ENCODE assay signal across 20 cellular contexts in genomic region chr16:56708821-56709685, GRCh38. TPM values are rescaled to one million over a fixed set of nuclear protein-coding genes. Genes with fewer than 3 reads are reported as not detected.
DNase-seq lines count a peak whose midpoint lies in the region; ATAC-seq, FAIRE-seq and TF ChIP-seq lines count a peak whose summit lies in the region.
"Had no signal": no experiment of that assay in that cellular context is flagged by ENCODE, and none has a peak within 500 bp of the region (broad histone marks: within the 10 kb centered on the region; RNA-seq: fewer than 3 reads in every experiment).

No MANE protein-coding gene starts in this region.

- H3K79me2 ChIP-seq in OCI-LY3 (ENCODE audit: low read length) = no peaks in the 10 kb centered on the region

- POLR2A ChIA-PET in activated CD4-positive, alpha-beta memory T cell treated with anti-CD3 and anti-CD28 coated beads, Interleukin-2, amount 10 ng/mL, durations not matched to agents 7 days and 5 days (lab: Charles Lee) = interaction anchor here (1.3 to 1.7 kb wide), 4 partner anchors 12 to 258 kb away, joined by 3 to 7 read pairs (median 4); partner anchors contain the start of genes MT1X, NUDT21 and OGFOD1
- POLR2A ChIA-PET in activated CD4-positive, alpha-beta memory T cell treated with anti-CD3 and anti-CD28 coated beads for 36 hours (lab: Charles Lee) = no interaction called here

- H3K27ac ChIP-seq in OCI-LY3 (ENCODE audit: low read length) (no peak overlapping the region), small intestine (ENCODE audit: low read depth in 1 of 2, low read length in 1 of 2) (peak overlapping the region; percentile 7 to 72)
- H3K27ac ChIP-seq: pancreas, RWPE1 had no signal

- H2AFZ ChIP-seq in OCI-LY3 (ENCODE audit: low read depth, low read length) = 0 out of 2 replicates have a peak overlapping the region, but pooled peaks have one; percentile 1

- TF ChIP-seq CTCF in OCI-LY3 (IDR thresholded peaks at IDR 0.05; ENCODE audit: low read depth, low read length) = no peak

- H3K27me3 ChIP-seq in OCI-LY3 (ENCODE audit: low read depth, low read length) = peaks cover 9% of the 10 kb centered on the region
- no peaks in the 10 kb centered on the region for H3K27me3 ChIP-seq in small intestine (ENCODE audit: control insufficient read depth in 2 of 2, insufficient read depth in 2 of 2, low read length in 2 of 2)
- H3K27me3 ChIP-seq: pancreas had no signal

- H3K36me3 ChIP-seq in OCI-LY3 (replicated peaks; ENCODE audit: low read depth, low read length) (no peaks in the 10 kb centered on the region), small intestine (ENCODE audit: control insufficient read depth in 2 of 2, insufficient read depth in 2 of 2, low read length in 2 of 2) (no peaks in the 10 kb centered on the region)
- H3K36me3 ChIP-seq: pancreas had no signal

- CTCF ChIA-PET in activated CD4-positive, alpha-beta memory T cell treated with anti-CD3 and anti-CD28 coated beads, Interleukin-2, amount 10 ng/mL, durations not matched to agents 7 days and 5 days (lab: Charles Lee) = interaction anchor here (0.6 to 1.6 kb wide), 4 partner anchors 11 to 1149 kb away, joined by 3 to 4 read pairs (median 4); no protein-coding TSS in a partner anchor
- CTCF ChIA-PET in activated CD4-positive, alpha-beta memory T cell treated with anti-CD3 and anti-CD28 coated beads for 36 hours (lab: Charles Lee) = interaction anchor here (1.6 kb wide), 1 partner anchor 133 kb away, joined by 4 read pairs; no protein-coding TSS in a partner anchor

- no peaks in the 10 kb centered on the region for H3K4me1 ChIP-seq in OCI-LY3 (ENCODE audit: low read length)
- H3K4me1 ChIP-seq in small intestine (ENCODE audit: control insufficient read depth in 2 of 2, insufficient read depth in 1 of 2, low read depth in 1 of 2, low read length in 1 of 2) = no peaks in the 10 kb centered on the region
- H3K4me1 ChIP-seq: pancreas had no signal

- ATAC-seq in GM18511 (IDR thresholded peaks at IDR 0.05; ENCODE audit: unreplicated experiment) = no peak
- ATAC-seq: pancreas had no signal

- H3K4me1 Mint-ChIP-seq in activated CD4-positive, alpha-beta memory T cell treated with anti-CD3 and anti-CD28 coated beads, Interleukin-2, amount 10 ng/mL, durations not matched to agents 7 days and 5 days = peaks cover 17% of the 10 kb centered on the region
- H3K4me1 Mint-ChIP-seq in activated CD4-positive, alpha-beta memory T cell treated with anti-CD3 and anti-CD28 coated beads for 36 hours (ENCODE audit: low read depth) = peaks cover 13% of the 10 kb centered on the region
- H3K4me1 Mint-ChIP-seq in activated naive CD8-positive, alpha-beta T cell (ENCODE audit: low read depth) = peaks cover 49% of the 10 kb centered on the region
- H3K4me1 Mint-ChIP-seq: IgD-negative memory B cell had no signal

- H3K27me3 Mint-ChIP-seq in activated CD4-positive, alpha-beta memory T cell treated with anti-CD3 and anti-CD28 coated beads, Interleukin-2, amount 10 ng/mL, durations not matched to agents 7 days and 5 days = peaks cover 2% of the 10 kb centered on the region
- H3K27me3 Mint-ChIP-seq in activated CD4-positive, alpha-beta memory T cell treated with anti-CD3 and anti-CD28 coated beads for 36 hours = no peaks in the 10 kb centered on the region
- no peaks in the 10 kb centered on the region for H3K27me3 Mint-ChIP-seq in activated naive CD8-positive, alpha-beta T cell

- H3K9me3 Mint-ChIP-seq in activated CD4-positive, alpha-beta memory T cell treated with anti-CD3 and anti-CD28 coated beads, Interleukin-2, amount 10 ng/mL, durations not matched to agents 7 days and 5 days = no peaks in the 10 kb centered on the region
- H3K9me3 Mint-ChIP-seq in activated CD4-positive, alpha-beta memory T cell treated with anti-CD3 and anti-CD28 coated beads for 36 hours = no peaks in the 10 kb centered on the region
- no peaks in the 10 kb centered on the region for H3K9me3 Mint-ChIP-seq in activated naive CD8-positive, alpha-beta T cell (ENCODE audit: low read depth)
- H3K9me3 Mint-ChIP-seq: IgD-negative memory B cell had no signal

- H3K9ac ChIP-seq in OCI-LY3 (ENCODE audit: low read length) = no peak overlapping the region

- no peaks in the 10 kb centered on the region for H3K36me3 Mint-ChIP-seq in activated CD4-positive, alpha-beta memory T cell treated with anti-CD3 and anti-CD28 coated beads, Interleukin-2, amount 10 ng/mL, durations not matched to agents 7 days and 5 days (ENCODE audit: low read depth)
- no peaks in the 10 kb centered on the region for H3K36me3 Mint-ChIP-seq in activated CD4-positive, alpha-beta memory T cell treated with anti-CD3 and anti-CD28 coated beads for 36 hours
- H3K36me3 Mint-ChIP-seq in activated naive CD8-positive, alpha-beta T cell = peaks cover 5% of the 10 kb centered on the region
- H3K36me3 Mint-ChIP-seq: IgD-negative memory B cell had no signal

- H3K4me3 ChIP-seq in OCI-LY3 (ENCODE audit: low read length) (no peak overlapping the region), small intestine (ENCODE audit: low read depth in 1 of 2, low read length in 2 of 2) (no peak overlapping the region)
- H3K4me3 ChIP-seq: pancreas had no signal

- DNase-seq in activated CD4-positive, alpha-beta memory T cell treated with anti-CD3 and anti-CD28 coated beads, Interleukin-2, amount 10 ng/mL, durations not matched to agents 7 days and 5 days = no peak
- DNase-seq in activated CD4-positive, alpha-beta memory T cell treated with anti-CD3 and anti-CD28 coated beads for 36 hours = no peak
- DNase-seq in small intestine (no peak), posterior vena cava (ENCODE audit: low spot score) (no peak), NCI-H748 treated with DMSO at 0.1 percent for 48 hours (lab: John Stamatoyannopoulos, UW) (no peak)
- DNase-seq: erythroblast, GOT3, head of caudate nucleus, midbrain, NCI-H1105, NCI-H446 treated with DMSO at 0.1 percent for 48 hours, pancreas had no signal

- no peak overlapping the region for H3K4me2 ChIP-seq in OCI-LY3 (ENCODE audit: low read length)

- no peak for FAIRE-seq in small intestine (lab: Jason Lieb, UNC)
- FAIRE-seq: pancreas had no signal

- H3K4me3 Mint-ChIP-seq in activated CD4-positive, alpha-beta memory T cell treated with anti-CD3 and anti-CD28 coated beads, Interleukin-2, amount 10 ng/mL, durations not matched to agents 7 days and 5 days = no peak overlapping the region
- no peak overlapping the region for H3K4me3 Mint-ChIP-seq in activated CD4-positive, alpha-beta memory T cell treated with anti-CD3 and anti-CD28 coated beads for 36 hours
- H3K4me3 Mint-ChIP-seq in activated naive CD8-positive, alpha-beta T cell = peak overlapping the region; percentile 85

- intact Hi-C loops in activated CD4-positive, alpha-beta memory T cell treated with anti-CD3 and anti-CD28 coated beads for 36 hours (cut with micrococcal nuclease) = no loop called here
- intact Hi-C loops in posterior vena cava (cut with DNase I) = no loop called here

- H3K9me3 ChIP-seq in OCI-LY3 (ENCODE audit: insufficient read depth, low read length) (no peaks in the 10 kb centered on the region), small intestine (ENCODE audit: control insufficient read depth, low read depth) (no peaks in the 10 kb centered on the region)
- H3K9me3 ChIP-seq: pancreas had no signal

- peak overlapping the region; percentile 40 for H3K27ac Mint-ChIP-seq in activated CD4-positive, alpha-beta memory T cell treated with anti-CD3 and anti-CD28 coated beads, Interleukin-2, amount 10 ng/mL, durations not matched to agents 7 days and 5 days
- H3K27ac Mint-ChIP-seq in activated CD4-positive, alpha-beta memory T cell treated with anti-CD3 and anti-CD28 coated beads for 36 hours = no peak overlapping the region
- H3K27ac Mint-ChIP-seq in activated naive CD8-positive, alpha-beta T cell = peak overlapping the region; percentile 94
- H3K27ac Mint-ChIP-seq: IgD-negative memory B cell had no signal

- no peaks in the 10 kb centered on the region for H4K20me1 ChIP-seq in OCI-LY3 (ENCODE audit: insufficient read depth, low read length)

- 32 to 59% (median 38%) methylated on average over 11 of the region's 11 CpGs for WGBS in small intestine, 3 donors

RNA-seq across cellular contexts. Expression of gene NUP93, which starts 20.9 kb away (rescaled TPM):
- 10 to 100 TPM; 66.4 to 70.1 TPM for total RNA-seq in activated CD4-positive, alpha-beta memory T cell treated with anti-CD3 and anti-CD28 coated beads, Interleukin-2, amount 10 ng/mL, durations not matched to agents 7 days and 5 days
- 100 to 1,000 TPM; 131 to 133 TPM for total RNA-seq in activated CD4-positive, alpha-beta memory T cell treated with anti-CD3 and anti-CD28 coated beads for 36 hours
- polyA plus RNA-seq in small intestine = 10 to 100 TPM; 14.1 to 32.1 (median 16.8) TPM
- 10 to 100 TPM; 42.8 to 54.7 TPM for total RNA-seq in posterior vena cava

RNA-seq across cellular contexts. Expression of gene MT1X, which starts 26.8 kb away (rescaled TPM):
- total RNA-seq in activated CD4-positive, alpha-beta memory T cell treated with anti-CD3 and anti-CD28 coated beads, Interleukin-2, amount 10 ng/mL, durations not matched to agents 7 days and 5 days = 10 to 100 TPM; 28.4 to 33.1 TPM
- total RNA-seq in activated CD4-positive, alpha-beta memory T cell treated with anti-CD3 and anti-CD28 coated beads for 36 hours = 10 to 100 TPM; 31.9 to 38.1 TPM
- 100 to 1,000 TPM in 2 of 3 donors, 10 to 100 TPM in 1; 93.7 to 776 (median 137) TPM for polyA plus RNA-seq in small intestine
- 100 to 1,000 TPM; 459 to 753 TPM for total RNA-seq in posterior vena cava

RNA-seq across cellular contexts. Expression of gene MT1H, which starts 39.4 kb away (rescaled TPM):
- not detected for total RNA-seq in activated CD4-positive, alpha-beta memory T cell treated with anti-CD3 and anti-CD28 coated beads, Interleukin-2, amount 10 ng/mL, durations not matched to agents 7 days and 5 days
- under 1 TPM in 1 of 2 experiments, not detected in 1; 0.70 TPM for total RNA-seq in activated CD4-positive, alpha-beta memory T cell treated with anti-CD3 and anti-CD28 coated beads for 36 hours
- 10 to 100 TPM in 2 of 3 donors, 1 to 10 TPM in 1; 3.6 to 73.8 (median 51.9) TPM for polyA plus RNA-seq in small intestine
- total RNA-seq in posterior vena cava = 1 to 10 TPM in 1 of 2 donors, not detected in 1; 2.0 TPM
- total RNA-seq: chondrocyte, kidney epithelial cell had no signal
- polyA plus RNA-seq: AG04450, IgD-negative memory B cell had no signal

RNA-seq across cellular contexts. Expression of gene MT1G, which starts 41.2 kb away (rescaled TPM):
- total RNA-seq in activated CD4-positive, alpha-beta memory T cell treated with anti-CD3 and anti-CD28 coated beads, Interleukin-2, amount 10 ng/mL, durations not matched to agents 7 days and 5 days = 1 to 10 TPM; 2.2 to 2.9 TPM
- total RNA-seq in activated CD4-positive, alpha-beta memory T cell treated with anti-CD3 and anti-CD28 coated beads for 36 hours = 1 to 10 TPM; 5.0 to 5.8 TPM
- 100 to 1,000 TPM; 193 to 428 (median 257) TPM for polyA plus RNA-seq in small intestine
- total RNA-seq in posterior vena cava = 10 to 100 TPM; 14.0 to 26.7 TPM
- polyA plus RNA-seq: AG04450, IgD-negative memory B cell had no signal

RNA-seq across cellular contexts. Expression of gene MT1F, which starts 51.3 kb away (rescaled TPM):
- 10 to 100 TPM; 15.8 to 16.4 TPM for total RNA-seq in activated CD4-positive, alpha-beta memory T cell treated with anti-CD3 and anti-CD28 coated beads, Interleukin-2, amount 10 ng/mL, durations not matched to agents 7 days and 5 days
- 1 to 10 TPM; 8.5 to 9.2 TPM for total RNA-seq in activated CD4-positive, alpha-beta memory T cell treated with anti-CD3 and anti-CD28 coated beads for 36 hours
- 10 to 100 TPM; 13.4 to 38.0 (median 20.3) TPM for polyA plus RNA-seq in small intestine
- total RNA-seq in posterior vena cava = 10 to 100 TPM in 1 of 2 donors, 1 to 10 TPM in 1; 9.1 to 10.6 TPM

Comparison
In these comparisons a context has a peak if more than half of its experiments do, and no peak if none do; other contexts are left out.
1. RNA of gene MT1X, which starts 26.8 kb away (total RNA-seq): 459 to 753 TPM in posterior vena cava; 31.9 to 38.1 TPM in activated CD4-positive, alpha-beta memory T cell treated with anti-CD3 and anti-CD28 coated beads for 36 hours and 28.4 to 33.1 TPM in activated CD4-positive, alpha-beta memory T cell treated with anti-CD3 and anti-CD28 coated beads, Interleukin-2, amount 10 ng/mL, durations not matched to agents 7 days and 5 days; every median in the first group is over 10 times any median in the second.